ENCODE assay signal across 14 cellular contexts in the genomic region with DNA sequence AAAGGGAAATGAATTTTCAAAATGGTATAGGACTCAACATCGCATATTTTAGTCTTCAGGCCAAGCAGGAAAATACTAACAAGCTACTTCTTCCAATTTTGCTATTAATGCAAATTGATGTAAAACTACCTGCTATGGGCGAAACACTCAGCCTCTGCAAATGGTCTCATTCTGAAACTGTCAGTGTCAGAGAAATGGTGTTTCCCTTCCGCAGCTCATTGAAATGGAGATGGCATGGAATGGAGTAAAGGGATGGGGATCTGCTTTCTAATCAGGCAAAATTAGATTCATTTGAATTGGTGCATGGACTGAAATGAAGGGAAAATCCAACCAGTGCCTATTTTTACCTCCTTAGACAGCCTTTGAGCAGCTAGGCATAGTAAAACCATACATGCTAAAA.
"Had no signal": no experiment of that assay in that cellular context is flagged by ENCODE, and none has a peak within 500 bp of the region (broad histone marks: within the 10 kb centered on the region; RNA-seq: fewer than 3 reads in every experiment).

No MANE protein-coding gene starts in this region.

- H3K27ac ChIP-seq: body of pancreas, gastroesophageal sphincter, left ventricle myocardium inferior, psoas muscle, right lobe of liver had no signal

- H3K27me3 ChIP-seq: body of pancreas, gastroesophageal sphincter, right lobe of liver had no signal

- ATAC-seq: body of pancreas; effector memory CD8-positive, alpha-beta T cell; gastroesophageal sphincter; psoas muscle; right lobe of liver; stimulated activated effector memory CD8-positive, alpha-beta T cell treated with anti-CD3 and anti-CD28 coated beads, Interleukin-12 subunit alpha, Interleukin-12 subunit beta, amount 100 ng/mL, for 72 hours had no signal

- H3K9me3 ChIP-seq: body of pancreas, gastroesophageal sphincter, left ventricle myocardium inferior, psoas muscle, right lobe of liver had no signal

- H3K4me1 ChIP-seq: gastroesophageal sphincter, left ventricle myocardium inferior, psoas muscle had no signal

- DNase-seq: activated CD4-positive, alpha-beta T cell treated with anti-CD3 and anti-CD28 coated beads, Interleukin-2, amount 50 U/mL, for 4 hours; activated effector memory CD4-positive, alpha-beta T cell treated with Interleukin-2 at 50 U/mL for 16 hours; activated T-cell treated with anti-CD3 and anti-CD28 coated beads, Interleukin-2, amount 50 U/mL, for 1 hour; body of pancreas; effector memory CD8-positive, alpha-beta T cell; left ventricle myocardium inferior; mesendoderm; nephron progenitor cell; psoas muscle; right lobe of liver; trophoblast cell had no signal

- H3K4me3 ChIP-seq: body of pancreas, gastroesophageal sphincter, left ventricle myocardium inferior, psoas muscle, right lobe of liver had no signal

- FAIRE-seq: keratinocyte had no signal

- H3K36me3 ChIP-seq: gastroesophageal sphincter, left ventricle myocardium inferior, right lobe of liver had no signal
